ENCODE assay signal across 1 cellular context in the genomic region with DNA sequence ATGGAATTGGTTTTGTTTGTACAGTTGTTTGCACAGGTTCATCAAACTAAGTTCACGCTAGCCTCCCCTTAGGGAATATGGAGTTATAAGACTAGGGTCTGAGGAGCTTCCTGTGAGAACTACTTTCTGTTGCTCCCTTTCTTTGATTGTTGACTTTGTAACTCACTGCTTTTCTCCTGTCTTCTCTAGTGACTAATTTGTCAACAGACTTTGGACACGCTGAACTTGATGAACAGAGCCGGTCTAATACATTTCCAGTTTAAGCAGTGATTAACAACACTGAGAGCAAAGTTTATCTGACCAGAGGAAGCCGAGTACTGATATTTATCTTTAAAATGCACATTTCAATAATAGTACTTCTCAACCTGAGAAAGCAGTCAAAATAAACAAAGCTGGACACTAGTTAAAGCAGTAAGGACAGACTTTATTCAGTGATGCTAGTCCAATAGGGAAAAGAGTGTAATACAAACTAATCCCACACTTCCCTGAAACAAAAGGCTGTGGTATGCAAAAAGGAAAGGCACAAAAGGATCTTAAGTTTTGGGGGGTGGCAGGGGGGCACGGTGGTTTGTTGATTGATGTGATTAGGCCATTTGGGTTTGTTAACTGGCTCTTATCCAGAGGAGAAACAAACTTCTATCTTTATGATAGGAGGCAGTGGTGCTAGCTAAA.
TF ChIP-seq lines count a peak whose summit lies in the region.

No MANE protein-coding gene starts in this region.

TF ChIP-seq in HEK293T, 16 proteins besides CTCF, POLR2A, EP300 and RAD21 (continued from another document):
- TF ChIP-seq, protein P1, sequence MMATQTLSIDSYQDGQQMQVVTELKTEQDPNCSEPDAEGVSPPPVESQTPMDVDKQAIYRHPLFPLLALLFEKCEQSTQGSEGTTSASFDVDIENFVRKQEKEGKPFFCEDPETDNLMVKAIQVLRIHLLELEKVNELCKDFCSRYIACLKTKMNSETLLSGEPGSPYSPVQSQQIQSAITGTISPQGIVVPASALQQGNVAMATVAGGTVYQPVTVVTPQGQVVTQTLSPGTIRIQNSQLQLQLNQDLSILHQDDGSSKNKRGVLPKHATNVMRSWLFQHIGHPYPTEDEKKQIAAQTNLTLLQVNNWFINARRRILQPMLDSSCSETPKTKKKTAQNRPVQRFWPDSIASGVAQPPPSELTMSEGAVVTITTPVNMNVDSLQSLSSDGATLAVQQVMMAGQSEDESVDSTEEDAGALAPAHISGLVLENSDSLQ (IDR thresholded peaks at IDR 0.05), result no peak
- TF ChIP-seq ELF4 (IDR thresholded peaks at IDR 0.05) (no peak), FOXK2 (IDR thresholded peaks at IDR 0.05) (no peak), ZNF384 (IDR thresholded peaks at IDR 0.05) (no peak), L3MBTL2 (conservative IDR thresholded peaks at IDR 0.05) (no peak), NFRKB (IDR thresholded peaks at IDR 0.05) (no peak), SP1 (IDR thresholded peaks at IDR 0.05) (no peak), FOXM1 (IDR thresholded peaks at IDR 0.05; ENCODE audit: borderline replicate concordance) (no peak), HDGF (IDR thresholded peaks at IDR 0.05; ENCODE audit: borderline replicate concordance) (no peak), LEF1 (IDR thresholded peaks at IDR 0.05; ENCODE audit: borderline replicate concordance) (no peak)
